Comparison of ENCODE assay signal across 9 cellular contexts in the genomic region with DNA sequence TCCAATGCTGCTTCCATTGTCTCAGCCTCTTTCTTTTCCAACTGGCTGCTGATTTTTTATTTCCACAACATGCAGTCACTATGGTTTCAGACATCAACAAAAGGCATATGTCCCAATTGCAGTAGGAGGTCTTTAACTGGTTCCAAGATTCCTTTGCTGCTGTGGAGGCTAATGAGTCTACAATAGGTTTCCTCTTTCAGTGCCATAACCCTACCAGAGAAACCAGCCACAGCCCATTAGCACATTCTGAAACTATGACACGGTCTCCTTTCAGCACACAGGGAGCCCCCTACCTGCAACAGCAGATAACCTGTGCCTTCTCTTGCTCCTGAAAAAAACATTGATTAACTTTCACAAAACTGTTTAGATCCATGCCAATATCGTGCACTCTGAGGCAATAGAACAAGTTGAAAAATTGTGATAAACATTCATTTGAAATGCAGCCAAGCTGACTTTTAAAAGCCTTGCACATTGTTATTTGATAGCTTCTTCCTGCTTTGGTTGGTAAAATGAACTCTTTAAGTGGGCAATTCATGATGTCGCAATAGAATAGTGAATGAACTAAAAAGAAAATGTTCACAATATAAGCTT. TPM values are rescaled to one million over a fixed set of nuclear protein-coding genes. Genes with fewer than 3 reads are reported as not detected.
A peak's percentile ranks its signal among the peaks of the same experiment; 100 is the strongest.
DNase-seq lines count a peak whose midpoint lies in the region; ATAC-seq and TF ChIP-seq lines count a peak whose summit lies in the region.
"Had no signal": no experiment of that assay in that cellular context is flagged by ENCODE, and none has a peak within 500 bp of the region (broad histone marks: within the 10 kb centered on the region; RNA-seq: fewer than 3 reads in every experiment).

No MANE protein-coding gene starts in this region.

- peak overlapping the region; percentile 78 for H3K27ac ChIP-seq in VCaP
- no peak overlapping the region for H3K27ac ChIP-seq in CD8-positive, alpha-beta T cell (ENCODE audit: low read depth, low read length)

- H3K36me3 ChIP-seq in CD8-positive, alpha-beta T cell (ENCODE audit: insufficient read depth, low read length), result no peaks in the 10 kb centered on the region

- in situ Hi-C loops in KBM-7 (cut with MboI; ENCODE audit: low pct_unique_long_range_greater_than_20kb, low sequenced_read_pairs), result no loop called here

- H3K4me3 Mint-ChIP-seq in CD8-positive, alpha-beta T cell, result no peak overlapping the region

- intact Hi-C loops in CD8-positive, alpha-beta T cell (cut with DNase I, micrococcal nuclease), result no loop called here

- no peak overlapping the region for H3K27ac Mint-ChIP-seq in CD8-positive, alpha-beta T cell

- DNase-seq in AG08396 (ENCODE audit: low spot score), result peak; percentile 62
- peak; percentile 34 for DNase-seq in KBM-7
- peak; percentile 80 for DNase-seq in islet precursor cell
- DNase-seq in CD8-positive, alpha-beta T cell, result no peak
- DNase-seq in 8988T, result no peak

- no peaks in the 10 kb centered on the region for H3K4me1 ChIP-seq in CD8-positive, alpha-beta T cell (ENCODE audit: insufficient read depth, low read length)

- peaks cover 3% of the 10 kb centered on the region for H3K4me1 Mint-ChIP-seq in CD8-positive, alpha-beta T cell (ENCODE audit: low read depth)

- peaks cover 6% of the 10 kb centered on the region for H3K27me3 Mint-ChIP-seq in CD8-positive, alpha-beta T cell (ENCODE audit: low read depth)

- POLR2A ChIA-PET in CD8-positive, alpha-beta T cell (lab: Charles Lee), result no interaction called here

- H3K36me3 Mint-ChIP-seq in CD8-positive, alpha-beta T cell, result no peaks in the 10 kb centered on the region

- CTCF ChIA-PET in CD8-positive, alpha-beta T cell (lab: Charles Lee), result no interaction called here

- TF ChIP-seq CTCF in VCaP (conservative IDR thresholded peaks at IDR 0.05), result no peak
- no peak for TF ChIP-seq CTCF in CD8-positive, alpha-beta T cell (IDR thresholded peaks at IDR 0.05)

- no peaks in the 10 kb centered on the region for H3K9me3 ChIP-seq in CD8-positive, alpha-beta T cell (ENCODE audit: low read length)

- no peaks in the 10 kb centered on the region for H3K27me3 ChIP-seq in CD8-positive, alpha-beta T cell (ENCODE audit: insufficient read depth, low read length)

- no peaks in the 10 kb centered on the region for H3K9me3 Mint-ChIP-seq in CD8-positive, alpha-beta T cell

- H3K4me3 ChIP-seq in CD8-positive, alpha-beta T cell (ENCODE audit: low read depth, low read length), result no peak overlapping the region

- ATAC-seq in HG02642 (IDR thresholded peaks at IDR 0.05; ENCODE audit: poor library complexity, unreplicated experiment), result no peak
- ATAC-seq in CD8-positive, alpha-beta T cell, result no peak
- ATAC-seq in GM19463 (IDR thresholded peaks at IDR 0.05; ENCODE audit: unreplicated experiment), result no peak
- ATAC-seq: Panc1 had no signal

RNA-seq across cellular contexts. Expression of gene PLEKHG7, which starts 32.4 kb away (rescaled TPM):
- not detected for total RNA-seq in CD8-positive, alpha-beta T cell

Comparison
In these comparisons a context has a peak if more than half of its experiments do, and no peak if none do; other contexts are left out.
1. DNase-seq: peak in AG08396 (single experiment), KBM-7 (single experiment) and islet precursor cell (single experiment); none in CD8-positive, alpha-beta T cell (0 of 7) and 8988T (single experiment).